Comparison of ENCODE assay signal across 12 cellular contexts in the genomic region with DNA sequence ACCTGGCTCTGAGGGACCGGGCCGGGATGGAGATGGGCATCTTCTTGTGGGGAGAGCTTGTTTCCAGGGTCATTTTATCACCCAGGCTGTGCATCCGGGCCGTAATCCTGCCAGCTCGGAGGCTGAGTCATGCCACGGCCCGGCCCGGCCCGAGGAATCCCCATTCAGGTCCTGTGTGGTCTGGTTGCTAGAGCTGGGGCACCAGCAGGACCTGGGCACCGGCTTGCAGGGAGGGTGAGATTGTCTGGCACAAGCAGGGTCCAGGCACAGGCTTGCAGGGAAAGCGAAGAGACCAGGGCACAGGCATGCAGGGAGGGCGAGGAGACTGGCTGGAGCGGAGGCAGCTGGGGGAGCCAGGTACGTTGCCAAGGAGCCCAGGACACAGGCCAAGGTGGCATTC.
DNase-seq lines count a peak whose midpoint lies in the region; ATAC-seq, FAIRE-seq and TF ChIP-seq lines count a peak whose summit lies in the region.
"Had no signal": no experiment of that assay in that cellular context is flagged by ENCODE, and none has a peak within 500 bp of the region (broad histone marks: within the 10 kb centered on the region; RNA-seq: fewer than 3 reads in every experiment).

No MANE protein-coding gene starts in this region.

- H3K23ac ChIP-seq in mesenchymal stem cell (ENCODE audit: low read length in 2 of 2) = no peak overlapping the region

- H3K27me3 ChIP-seq in left ventricle myocardium inferior (ENCODE audit: low read depth) = no peaks in the 10 kb centered on the region
- no peaks in the 10 kb centered on the region for H3K27me3 ChIP-seq in heart left ventricle
- H3K27me3 ChIP-seq in mesenchymal stem cell (ENCODE audit: control insufficient read depth in 1 of 2, insufficient read depth in 1 of 2, low read length in 2 of 2) = no peaks in the 10 kb centered on the region
- H3K27me3 ChIP-seq: testis had no signal

- H3K27ac ChIP-seq in left ventricle myocardium inferior (replicated peaks) (peak overlapping the region; percentile 96), heart left ventricle (peak overlapping the region in 6 of 12 donors; percentile 9 to 90 (median 36)), cingulate gyrus (ENCODE audit: low read depth, low read length) (peak overlapping the region; percentile 91), mesenchymal stem cell (ENCODE audit: low read length, poor library complexity, severe bottlenecking) (no peak overlapping the region)
- H3K27ac ChIP-seq: KMS-11 had no signal

- H4K91ac ChIP-seq in mesenchymal stem cell (ENCODE audit: low read length) = no peak overlapping the region

- peak overlapping the region; percentile 33 for H2BK15ac ChIP-seq in mesenchymal stem cell (ENCODE audit: low read depth, poor library complexity, severe bottlenecking)

- no peak for DNase-seq in left ventricle myocardium inferior
- no peak for DNase-seq in heart left ventricle
- no peak for DNase-seq in mesenchymal stem cell
- peak; percentile 33 for DNase-seq in urothelium cell line (ENCODE audit: low spot score)
- no peak for DNase-seq in NCI-H1436 (lab: John Stamatoyannopoulos, UW)
- no peak for DNase-seq in NCI-H146 (lab: John Stamatoyannopoulos, UW)
- DNase-seq: NCI-H524, testis had no signal

- no peak overlapping the region for H2BK120ac ChIP-seq in mesenchymal stem cell (ENCODE audit: low read depth, low read length)

- no peak for TF ChIP-seq POLR2A in heart left ventricle (IDR thresholded peaks at IDR 0.05)

- H3K4ac ChIP-seq in mesenchymal stem cell (ENCODE audit: low read depth in 1 of 2, low read length in 2 of 2) = peak overlapping the region in 1 of 2 experiments; percentile 2

- no peak for FAIRE-seq in urothelium cell line (lab: Jason Lieb, UNC)
- FAIRE-seq: TTC549 had no signal

- intact Hi-C loops in left ventricle myocardium inferior (cut with micrococcal nuclease) = no loop called here
- intact Hi-C loops in heart left ventricle (cut with DNase I) = loop anchor here in 6 of 10 donors (5.0 to 10.0 kb wide), 6 partner anchors 56 to 111 kb away; partner anchors contain the start of gene RXRA (in 2 of the 6)

- H3K9me3 ChIP-seq in left ventricle myocardium inferior (replicated peaks) (no peaks in the 10 kb centered on the region), heart left ventricle (no peaks in the 10 kb centered on the region), mesenchymal stem cell (ENCODE audit: control insufficient read depth, low read length) (no peaks in the 10 kb centered on the region)
- H3K9me3 ChIP-seq: testis had no signal

- 54 to 71% (median 65%) methylated on average over 4 to 14 of the region's 14 CpGs for WGBS in heart left ventricle, 4 donors
- WGBS in mesenchymal stem cell = 83% methylated on average over 14 of the region's 14 CpGs

- H3K18ac ChIP-seq in mesenchymal stem cell (ENCODE audit: low read depth in 1 of 2, low read length in 2 of 2) = no peak overlapping the region

- H3K14ac ChIP-seq in mesenchymal stem cell (ENCODE audit: low read length in 2 of 2) = no peak overlapping the region

- H2AFZ ChIP-seq in mesenchymal stem cell (ENCODE audit: low read depth, low read length) = no peak overlapping the region

- H3K36me3 ChIP-seq in left ventricle myocardium inferior (peaks cover 61% of the 10 kb centered on the region), heart left ventricle (peaks cover 0 to 67% (median 39%) of the 10 kb centered on the region in 9 donors), mesenchymal stem cell (ENCODE audit: control insufficient read depth in 1 of 2, insufficient read depth in 2 of 2, low read depth in 1 of 2, low read length in 2 of 2) (peaks cover 47 to 70% of the 10 kb centered on the region in 2 experiments)

- H3K4me2 ChIP-seq in mesenchymal stem cell (ENCODE audit: low read length, poor library complexity, severe bottlenecking) = no peak overlapping the region
- H3K4me2 ChIP-seq: KMS-11 had no signal

- H3K9ac ChIP-seq in mesenchymal stem cell (ENCODE audit: low read length) = peak overlapping the region; percentile 26
- H3K9ac ChIP-seq: KMS-11 had no signal

- TF ChIP-seq CTCF in left ventricle myocardium inferior (IDR thresholded peaks at IDR 0.05; ENCODE audit: borderline replicate concordance) = no peak
- TF ChIP-seq CTCF in heart left ventricle (IDR thresholded peaks at IDR 0.05) = no peak

- no peak overlapping the region for H2BK12ac ChIP-seq in mesenchymal stem cell (ENCODE audit: low read length in 2 of 2)

- H3K4me1 ChIP-seq in left ventricle myocardium inferior = peaks cover 80% of the 10 kb centered on the region
- H3K4me1 ChIP-seq in heart left ventricle = peaks cover 4 to 74% (median 51%) of the 10 kb centered on the region in 12 donors
- peaks cover 52% of the 10 kb centered on the region for H3K4me1 ChIP-seq in mesenchymal stem cell (ENCODE audit: control insufficient read depth, insufficient read depth, low read depth, low read length)

- no peak for ATAC-seq in heart left ventricle
- ATAC-seq in GM21528 (IDR thresholded peaks at IDR 0.05; ENCODE audit: low FRiP score, unreplicated experiment) = no peak

- H2BK5ac ChIP-seq in mesenchymal stem cell (ENCODE audit: low read depth, low read length, poor library complexity, severe bottlenecking) = no peak overlapping the region

- peaks cover 10% of the 10 kb centered on the region for H3K79me1 ChIP-seq in mesenchymal stem cell (replicated peaks; ENCODE audit: low read length, poor library complexity, severe bottlenecking)

- H3K4me3 ChIP-seq in left ventricle myocardium inferior (no peak overlapping the region), heart left ventricle (no peak overlapping the region), mesenchymal stem cell (ENCODE audit: insufficient read depth in 1 of 2, low read depth in 1 of 2, low read length in 2 of 2) (no peak overlapping the region)
- H3K4me3 ChIP-seq: testis had no signal

- H4K8ac ChIP-seq in mesenchymal stem cell (ENCODE audit: low read length) = no peak overlapping the region

- no peak overlapping the region for H2AK5ac ChIP-seq in mesenchymal stem cell (ENCODE audit: low read length, severe bottlenecking)
